1 cellular context compared by ENCODE assay signal in the genomic region with DNA sequence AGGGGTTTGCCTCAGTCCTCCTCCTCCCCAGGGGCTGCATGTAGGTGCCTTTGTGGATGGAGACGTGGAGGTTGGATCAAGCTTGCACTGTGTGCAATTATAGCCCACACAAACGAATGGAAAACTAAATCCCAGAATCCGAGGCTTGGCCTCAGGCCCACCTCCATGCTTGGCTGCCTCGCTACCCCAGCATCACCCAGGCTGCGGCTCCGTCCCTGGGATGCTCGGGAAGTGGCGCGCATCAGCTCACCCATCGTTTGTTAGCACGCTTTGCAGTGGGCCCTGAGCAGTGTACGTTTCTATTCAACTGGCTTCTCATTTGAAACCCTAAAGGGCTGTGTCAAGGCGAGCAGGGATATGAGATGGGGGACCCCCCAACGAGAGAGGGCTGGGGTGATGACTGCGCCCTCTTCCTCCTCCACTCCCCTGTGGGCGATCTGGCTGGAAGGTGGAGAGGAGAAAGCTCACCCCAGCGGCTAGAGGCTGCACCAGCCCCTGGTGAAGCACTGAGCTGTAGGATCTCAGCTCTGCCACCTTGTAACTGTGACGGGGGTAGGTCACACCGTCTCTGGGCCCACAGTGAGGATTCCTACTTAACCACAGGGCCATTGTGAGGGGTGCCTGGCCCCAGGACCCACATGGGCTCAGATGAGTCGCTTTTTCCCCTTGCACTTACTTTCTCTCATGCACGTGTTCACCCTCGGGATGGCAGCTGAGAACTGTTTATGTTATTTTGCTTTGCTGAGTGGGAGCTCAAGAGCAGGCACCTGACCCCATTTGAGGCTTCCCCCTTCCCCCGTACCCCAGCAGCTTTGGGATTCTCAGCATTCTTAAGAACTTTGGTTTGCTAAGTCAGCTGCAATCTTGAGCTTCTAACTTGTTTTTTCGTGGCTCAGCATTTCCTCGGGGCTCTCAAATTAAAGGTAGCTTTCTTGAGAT.
TF ChIP-seq lines count a peak whose summit lies in the region.

No MANE protein-coding gene starts in this region.

TF ChIP-seq in H1, 55 proteins besides CTCF, POLR2A, EP300 and RAD21 (continued from another document):
- TF ChIP-seq SUZ12 (IDR thresholded peaks at IDR 0.05; ENCODE audit: low read length) (no peak), MAFK (IDR thresholded peaks at IDR 0.05; ENCODE audit: low read depth, low read length) (peak; percentile 65; the same call in 1 of the 2 replicates), SP1 (IDR thresholded peaks at IDR 0.05; ENCODE audit: low read depth, low read length) (peak; percentile 54; the same call in 1 of the 2 replicates)
- TF ChIP-seq, protein P1, sequence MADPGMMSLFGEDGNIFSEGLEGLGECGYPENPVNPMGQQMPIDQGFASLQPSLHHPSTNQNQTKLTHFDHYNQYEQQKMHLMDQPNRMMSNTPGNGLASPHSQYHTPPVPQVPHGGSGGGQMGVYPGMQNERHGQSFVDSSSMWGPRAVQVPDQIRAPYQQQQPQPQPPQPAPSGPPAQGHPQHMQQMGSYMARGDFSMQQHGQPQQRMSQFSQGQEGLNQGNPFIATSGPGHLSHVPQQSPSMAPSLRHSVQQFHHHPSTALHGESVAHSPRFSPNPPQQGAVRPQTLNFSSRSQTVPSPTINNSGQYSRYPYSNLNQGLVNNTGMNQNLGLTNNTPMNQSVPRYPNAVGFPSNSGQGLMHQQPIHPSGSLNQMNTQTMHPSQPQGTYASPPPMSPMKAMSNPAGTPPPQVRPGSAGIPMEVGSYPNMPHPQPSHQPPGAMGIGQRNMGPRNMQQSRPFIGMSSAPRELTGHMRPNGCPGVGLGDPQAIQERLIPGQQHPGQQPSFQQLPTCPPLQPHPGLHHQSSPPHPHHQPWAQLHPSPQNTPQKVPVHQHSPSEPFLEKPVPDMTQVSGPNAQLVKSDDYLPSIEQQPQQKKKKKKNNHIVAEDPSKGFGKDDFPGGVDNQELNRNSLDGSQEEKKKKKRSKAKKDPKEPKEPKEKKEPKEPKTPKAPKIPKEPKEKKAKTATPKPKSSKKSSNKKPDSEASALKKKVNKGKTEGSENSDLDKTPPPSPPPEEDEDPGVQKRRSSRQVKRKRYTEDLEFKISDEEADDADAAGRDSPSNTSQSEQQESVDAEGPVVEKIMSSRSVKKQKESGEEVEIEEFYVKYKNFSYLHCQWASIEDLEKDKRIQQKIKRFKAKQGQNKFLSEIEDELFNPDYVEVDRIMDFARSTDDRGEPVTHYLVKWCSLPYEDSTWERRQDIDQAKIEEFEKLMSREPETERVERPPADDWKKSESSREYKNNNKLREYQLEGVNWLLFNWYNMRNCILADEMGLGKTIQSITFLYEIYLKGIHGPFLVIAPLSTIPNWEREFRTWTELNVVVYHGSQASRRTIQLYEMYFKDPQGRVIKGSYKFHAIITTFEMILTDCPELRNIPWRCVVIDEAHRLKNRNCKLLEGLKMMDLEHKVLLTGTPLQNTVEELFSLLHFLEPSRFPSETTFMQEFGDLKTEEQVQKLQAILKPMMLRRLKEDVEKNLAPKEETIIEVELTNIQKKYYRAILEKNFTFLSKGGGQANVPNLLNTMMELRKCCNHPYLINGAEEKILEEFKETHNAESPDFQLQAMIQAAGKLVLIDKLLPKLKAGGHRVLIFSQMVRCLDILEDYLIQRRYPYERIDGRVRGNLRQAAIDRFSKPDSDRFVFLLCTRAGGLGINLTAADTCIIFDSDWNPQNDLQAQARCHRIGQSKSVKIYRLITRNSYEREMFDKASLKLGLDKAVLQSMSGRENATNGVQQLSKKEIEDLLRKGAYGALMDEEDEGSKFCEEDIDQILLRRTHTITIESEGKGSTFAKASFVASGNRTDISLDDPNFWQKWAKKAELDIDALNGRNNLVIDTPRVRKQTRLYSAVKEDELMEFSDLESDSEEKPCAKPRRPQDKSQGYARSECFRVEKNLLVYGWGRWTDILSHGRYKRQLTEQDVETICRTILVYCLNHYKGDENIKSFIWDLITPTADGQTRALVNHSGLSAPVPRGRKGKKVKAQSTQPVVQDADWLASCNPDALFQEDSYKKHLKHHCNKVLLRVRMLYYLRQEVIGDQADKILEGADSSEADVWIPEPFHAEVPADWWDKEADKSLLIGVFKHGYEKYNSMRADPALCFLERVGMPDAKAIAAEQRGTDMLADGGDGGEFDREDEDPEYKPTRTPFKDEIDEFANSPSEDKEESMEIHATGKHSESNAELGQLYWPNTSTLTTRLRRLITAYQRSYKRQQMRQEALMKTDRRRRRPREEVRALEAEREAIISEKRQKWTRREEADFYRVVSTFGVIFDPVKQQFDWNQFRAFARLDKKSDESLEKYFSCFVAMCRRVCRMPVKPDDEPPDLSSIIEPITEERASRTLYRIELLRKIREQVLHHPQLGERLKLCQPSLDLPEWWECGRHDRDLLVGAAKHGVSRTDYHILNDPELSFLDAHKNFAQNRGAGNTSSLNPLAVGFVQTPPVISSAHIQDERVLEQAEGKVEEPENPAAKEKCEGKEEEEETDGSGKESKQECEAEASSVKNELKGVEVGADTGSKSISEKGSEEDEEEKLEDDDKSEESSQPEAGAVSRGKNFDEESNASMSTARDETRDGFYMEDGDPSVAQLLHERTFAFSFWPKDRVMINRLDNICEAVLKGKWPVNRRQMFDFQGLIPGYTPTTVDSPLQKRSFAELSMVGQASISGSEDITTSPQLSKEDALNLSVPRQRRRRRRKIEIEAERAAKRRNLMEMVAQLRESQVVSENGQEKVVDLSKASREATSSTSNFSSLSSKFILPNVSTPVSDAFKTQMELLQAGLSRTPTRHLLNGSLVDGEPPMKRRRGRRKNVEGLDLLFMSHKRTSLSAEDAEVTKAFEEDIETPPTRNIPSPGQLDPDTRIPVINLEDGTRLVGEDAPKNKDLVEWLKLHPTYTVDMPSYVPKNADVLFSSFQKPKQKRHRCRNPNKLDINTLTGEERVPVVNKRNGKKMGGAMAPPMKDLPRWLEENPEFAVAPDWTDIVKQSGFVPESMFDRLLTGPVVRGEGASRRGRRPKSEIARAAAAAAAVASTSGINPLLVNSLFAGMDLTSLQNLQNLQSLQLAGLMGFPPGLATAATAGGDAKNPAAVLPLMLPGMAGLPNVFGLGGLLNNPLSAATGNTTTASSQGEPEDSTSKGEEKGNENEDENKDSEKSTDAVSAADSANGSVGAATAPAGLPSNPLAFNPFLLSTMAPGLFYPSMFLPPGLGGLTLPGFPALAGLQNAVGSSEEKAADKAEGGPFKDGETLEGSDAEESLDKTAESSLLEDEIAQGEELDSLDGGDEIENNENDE (IDR thresholded peaks at IDR 0.05; ENCODE audit: insufficient replicate concordance, low read length), result no peak
